In the genomic region with DNA sequence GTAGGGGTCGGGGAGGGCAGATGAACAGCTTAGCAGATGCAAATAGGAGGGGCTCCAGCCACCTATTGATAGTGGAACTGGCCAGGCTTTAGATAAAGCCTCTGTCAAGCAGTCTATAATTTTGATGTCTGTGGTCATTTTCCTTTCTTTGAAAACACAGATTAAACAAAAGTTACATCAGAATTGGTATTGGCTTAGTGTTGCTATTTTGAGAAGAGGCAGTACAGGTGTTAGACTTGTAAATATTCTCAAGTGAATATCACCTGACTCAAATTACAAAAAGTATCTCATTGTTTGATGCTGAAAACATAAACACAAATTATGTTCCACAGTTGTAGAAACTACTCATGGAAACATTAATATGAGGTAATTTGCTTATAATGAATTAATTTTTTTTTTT, we compare ENCODE assay signal across 25 cellular contexts. TPM values are rescaled to one million over a fixed set of nuclear protein-coding genes. Genes with fewer than 3 reads are reported as not detected.
DNase-seq lines count a peak whose midpoint lies in the region; ATAC-seq, FAIRE-seq and TF ChIP-seq lines count a peak whose summit lies in the region.
"Had no signal": no experiment of that assay in that cellular context is flagged by ENCODE, and none has a peak within 500 bp of the region (broad histone marks: within the 10 kb centered on the region; RNA-seq: fewer than 3 reads in every experiment).

No MANE protein-coding gene starts in this region.

- peak overlapping the region; percentile 9 to 85 (median 78) for H3K27ac Mint-ChIP-seq in CD4-positive, alpha-beta memory T cell
- H3K27ac Mint-ChIP-seq in glutamatergic neuron (ENCODE audit: unreplicated experiment), result no peak overlapping the region
- H3K27ac Mint-ChIP-seq: T-helper 2 cell treated with Interferon-gamma antibody and Interleukin-4, amounts not matched to agents 5 μg/mL and 100 μg/mL, for 36 hours had no signal

- H3K4me3 ChIP-seq in BLaER1 (no peak overlapping the region), K562 (no peak overlapping the region)
- H3K4me3 ChIP-seq in CD4-positive, alpha-beta memory T cell (ENCODE audit: low read length in 2 of 2), result no peak overlapping the region
- H3K4me3 ChIP-seq: colonic mucosa, HAP-1, PC-9, SJSA1, skin epidermis, tibial nerve had no signal

- H2AFZ ChIP-seq in K562 (ENCODE audit: low read depth, low read length), result no peak overlapping the region
- H2AFZ ChIP-seq: parathyroid adenoma, PC-9 had no signal

- H3K9me3 Mint-ChIP-seq in CD4-positive, alpha-beta memory T cell, result no peaks in the 10 kb centered on the region
- H3K9me3 Mint-ChIP-seq in glutamatergic neuron (ENCODE audit: unreplicated experiment), result no peaks in the 10 kb centered on the region
- H3K9me3 Mint-ChIP-seq: activated naive CD4-positive, alpha-beta T cell treated with anti-CD3 and anti-CD28 coated beads, Interleukin-2, amount 10 ng/mL, durations not matched to agents 7 days and 5 days; T-helper 2 cell treated with Interferon-gamma antibody and Interleukin-4, amounts not matched to agents 5 μg/mL and 100 μg/mL, for 36 hours had no signal

- WGBS in K562 (ENCODE audit: insufficient coverage, low coverage, missing lambda C conversion rate), result 63% methylated on average over 1 of the region's 1 CpG

- H3K27me3 ChIP-seq in BLaER1 (no peaks in the 10 kb centered on the region), K562 (ENCODE audit: control insufficient read depth in 2 of 2, insufficient read depth in 2 of 2, low read length in 2 of 2) (no peaks in the 10 kb centered on the region)
- H3K27me3 ChIP-seq in CD4-positive, alpha-beta memory T cell (ENCODE audit: insufficient read depth, low read length), result no peaks in the 10 kb centered on the region
- H3K27me3 ChIP-seq: BE2C, colonic mucosa, SJSA1, tibial nerve had no signal

- peak overlapping the region; percentile 67; the same call in 1 of the 2 replicates for H3K4me2 ChIP-seq in BLaER1
- H3K4me2 ChIP-seq in K562 (ENCODE audit: insufficient read depth, low read length), result no peak overlapping the region
- H3K4me2 ChIP-seq: PC-9 had no signal

- no peak for TF ChIP-seq CTCF in K562 (IDR thresholded peaks at IDR 0.05 in 2 of 3, conservative IDR thresholded peaks at IDR 0.05 in 1 of 3; ENCODE audit: insufficient read depth in 2 of 3, low read depth in 1 of 3, low read length in 3 of 3)
- no peak for TF ChIP-seq CTCF in glutamatergic neuron (IDR thresholded peaks at IDR 0.05; ENCODE audit: partially characterized antibody, unreplicated experiment)

- H3K9me3 ChIP-seq in BLaER1 (no peaks in the 10 kb centered on the region), K562 (replicated peaks; ENCODE audit: control insufficient read depth, insufficient read depth, low read depth, low read length) (no peaks in the 10 kb centered on the region)
- no peaks in the 10 kb centered on the region for H3K9me3 ChIP-seq in CD4-positive, alpha-beta memory T cell (ENCODE audit: control insufficient read depth in 1 of 2, low read length in 2 of 2)
- H3K9me3 ChIP-seq: BE2C, colonic mucosa, HAP-1, SJSA1, tibial nerve had no signal

- DNase-seq in CD4-positive, alpha-beta memory T cell, result no peak
- DNase-seq in NCI-H2227 treated with DMSO at 0.1 percent for 48 hours (lab: John Stamatoyannopoulos, UW), result peak; percentile 19
- DNase-seq in K562 (ENCODE audit: extremely low read depth in 1 of 4, low spot score in 3 of 4), result no peak
- DNase-seq in stimulated activated CD4-positive, alpha-beta T cell treated with anti-CD3 and anti-CD28 coated beads, Interleukin-15, amount 100 ng/mL, for 24 hours, result no peak
- no peak for DNase-seq in glutamatergic neuron
- no peak for DNase-seq in NCI-H1436 treated with DMSO at 0.1 percent for 48 hours (lab: John Stamatoyannopoulos, UW)
- DNase-seq: activated naive CD4-positive, alpha-beta T cell treated with anti-CD3 and anti-CD28 coated beads, Interleukin-2, amount 10 ng/mL, durations not matched to agents 7 days and 5 days; BE2C; colonic mucosa; DMS79 treated with DMSO at 0.1 percent for 48 hours; Karpas-422; left cardiac atrium; NCI-H1092 treated with DMSO at 0.1 percent for 48 hours; PC-9 had no signal

- BruUV-seq in K562 (replicated peaks; lab: Mats Ljungman, UMichigan), result no TSS peak

- H3K4me1 ChIP-seq in BLaER1, result peaks cover 46% of the 10 kb centered on the region
- H3K4me1 ChIP-seq in CD4-positive, alpha-beta memory T cell (ENCODE audit: insufficient read depth, low read length), result peaks cover 40% of the 10 kb centered on the region
- peaks cover 2 to 19% of the 10 kb centered on the region in 2 experiments; a peak in 3 of 5 replicates for H3K4me1 ChIP-seq in K562 (replicated peaks in 1 of 2; ENCODE audit: control insufficient read depth in 2 of 2, insufficient read depth in 2 of 2, low read length in 2 of 2)
- H3K4me1 ChIP-seq: BE2C, colonic mucosa, parathyroid adenoma, SJSA1 had no signal

- peaks cover 23 to 60% (median 41%) of the 10 kb centered on the region in 4 donors for H3K4me1 Mint-ChIP-seq in CD4-positive, alpha-beta memory T cell
- peaks cover 6% of the 10 kb centered on the region for H3K4me1 Mint-ChIP-seq in glutamatergic neuron (ENCODE audit: low read depth, unreplicated experiment)

- FAIRE-seq in K562 (lab: Jason Lieb, UNC), result no peak

- no peak for TF ChIP-seq EP300 in K562 (IDR thresholded peaks at IDR 0.05; ENCODE audit: low read length)

- H3K9me1 ChIP-seq in K562 (ENCODE audit: control insufficient read depth, insufficient read depth, low read length), result no peaks in the 10 kb centered on the region

- H3K27ac ChIP-seq in BLaER1 (no peak overlapping the region), K562 (ENCODE audit: extremely low read depth, low read depth, low read length) (no peak overlapping the region)
- no peak overlapping the region for H3K27ac ChIP-seq in CD4-positive, alpha-beta memory T cell (ENCODE audit: low read depth, low read length)
- H3K27ac ChIP-seq: colonic mucosa, parathyroid adenoma, PC-9, SJSA1, tibial nerve had no signal

- CTCF ChIA-PET in CD4-positive, alpha-beta memory T cell (lab: Charles Lee; ENCODE audit: partially characterized antibody), result interaction anchor here (0.8 to 3.2 kb wide), 3 partner anchors 10 to 342 kb away, joined by 3 to 16 read pairs (median 3); a partner anchor contains a TSS
- CTCF ChIA-PET in K562 (lab: Yijun Ruan, JAX; ENCODE audit: low intra/inter-chr PET ratio), result no interaction called here

- POLR2A ChIA-PET in CD4-positive, alpha-beta memory T cell (lab: Charles Lee; ENCODE audit: partially characterized antibody), result interaction anchor here (2.0 kb wide), 1 partner anchor 11 kb away, joined by 6 read pairs; no protein-coding TSS in a partner anchor
- POLR2A ChIA-PET in K562 (lab: Yijun Ruan, JAX), result interaction anchor here (0.6 to 3.2 kb wide), 8 partner anchors 10 to 518 kb away, joined by 3 to 16 read pairs (median 4); no protein-coding TSS in a partner anchor

- H3K4me3 Mint-ChIP-seq in CD4-positive, alpha-beta memory T cell, result peak overlapping the region in 5 of 8 donors; percentile 5 to 70 (median 13)
- no peak overlapping the region for H3K4me3 Mint-ChIP-seq in glutamatergic neuron (ENCODE audit: unreplicated experiment)
- H3K4me3 Mint-ChIP-seq: activated naive CD4-positive, alpha-beta T cell treated with anti-CD3 and anti-CD28 coated beads, Interleukin-2, amount 10 ng/mL, durations not matched to agents 7 days and 5 days; T-helper 2 cell treated with Interferon-gamma antibody and Interleukin-4, amounts not matched to agents 5 μg/mL and 100 μg/mL, for 36 hours had no signal

- no peak for TF ChIP-seq POLR2A in K562 (conservative IDR thresholded peaks at IDR 0.05)

- H3K36me3 ChIP-seq in BLaER1 (peaks cover 98% of the 10 kb centered on the region), K562 (ENCODE audit: control insufficient read depth, insufficient read depth, low read length) (peaks cover 89% of the 10 kb centered on the region)
- peaks cover 53% of the 10 kb centered on the region for H3K36me3 ChIP-seq in CD4-positive, alpha-beta memory T cell (ENCODE audit: insufficient read depth, low read length)

- TF ChIP-seq RAD21 in K562 (CRISPR knock-in tag; conservative IDR thresholded peaks at IDR 0.05 in 1 of 2, IDR thresholded peaks at IDR 0.05 in 1 of 2), result no peak

- H3K36me3 Mint-ChIP-seq in CD4-positive, alpha-beta memory T cell, result peaks cover 23 to 75% of the 10 kb centered on the region in 2 donors
- H3K36me3 Mint-ChIP-seq in glutamatergic neuron (ENCODE audit: unreplicated experiment), result no peaks in the 10 kb centered on the region

- peaks cover 57% of the 10 kb centered on the region for H3K79me2 ChIP-seq in K562 (ENCODE audit: control insufficient read depth, insufficient read depth, low read length)

- no peaks in the 10 kb centered on the region for H3K27me3 Mint-ChIP-seq in CD4-positive, alpha-beta memory T cell
- no peaks in the 10 kb centered on the region for H3K27me3 Mint-ChIP-seq in glutamatergic neuron (ENCODE audit: unreplicated experiment)
- H3K27me3 Mint-ChIP-seq: activated naive CD4-positive, alpha-beta T cell treated with anti-CD3 and anti-CD28 coated beads, Interleukin-2, amount 10 ng/mL, durations not matched to agents 7 days and 5 days had no signal

- in situ Hi-C loops in K562 (cut with MboI), result no loop called here

- ATAC-seq in K562 (peak; percentile 19; the same call in 1 of the 3 replicates), GM19023 (IDR thresholded peaks at IDR 0.05; ENCODE audit: unreplicated experiment) (no peak)

- no peak overlapping the region for H3K9ac ChIP-seq in BLaER1
- no peak overlapping the region for H3K9ac ChIP-seq in K562 (ENCODE audit: insufficient read depth in 1 of 2, low read depth in 2 of 2, low read length in 2 of 2)
- H3K9ac ChIP-seq: parathyroid adenoma had no signal

- intact Hi-C loops in CD4-positive, alpha-beta memory T cell (cut with micrococcal nuclease), result no loop called here
- intact Hi-C loops in K562 (cut with micrococcal nuclease), result no loop called here

- H4K20me1 ChIP-seq in BLaER1 (peaks cover 93% of the 10 kb centered on the region), K562 (replicated peaks; ENCODE audit: control insufficient read depth, insufficient read depth, low read length) (no peaks in the 10 kb centered on the region; the same call in none of the 2 replicates)

RNA-seq across cellular contexts. Expression of a gene that starts 18.1 kb away (rescaled TPM):
- 1 to 10 TPM in 1 of 2 experiments, not detected in 1; 1.1 TPM for total RNA-seq in CD4-positive, alpha-beta memory T cell
- polyA plus RNA-seq in CD4-positive, alpha-beta memory T cell, result under 1 TPM in 1 of 2 donors, not detected in 1; 0.75 TPM
- total RNA-seq in K562 (2011; cell fraction: chromatin; rRNA removed; ENCODE audit: low replicate concordance), result 1.2 and 1.5 TPM in 2 replicates
- 0.83 and 1.1 TPM in 2 replicates for total RNA-seq in K562 (2011; cell fraction: nucleolus; rRNA removed)
- total RNA-seq in K562 (2011; cell fraction: nucleoplasm; rRNA removed), result 0.84 and 1.6 TPM in 2 replicates
- total RNA-seq in K562 (2014; rRNA removed), result 0.45 TPM in 1 of 2 replicates, not detected in the other
- total RNA-seq in K562 (2014; rRNA removed; fragmentation: Illumina TruSeq; extraction: Trizol), result not detected in 2 replicates
- total RNA-seq in K562 (2015; rRNA removed; fragmentation: Illumina TruSeq; extraction: Trizol), result 0.60 TPM in 1 of 2 replicates, not detected in the other
- 0.29 and 0.34 TPM in 2 replicates for total RNA-seq in K562 (2021)
- polyA plus RNA-seq in K562 (2011; rRNA removed), result 0.08 and 0.09 TPM in 2 replicates
- polyA plus RNA-seq in K562 (2011; cell fraction: cytosol; rRNA removed), result 0.06 TPM in 1 of 2 replicates, not detected in the other
- polyA plus RNA-seq in K562 (2011; cell fraction: nucleus; rRNA removed), result 0.35 and 0.75 TPM in 2 replicates
- 0.51 and 0.53 TPM in 2 replicates for polyA plus RNA-seq in K562 (2012)
- 0.15 TPM in 1 of 2 replicates, not detected in the other for polyA plus RNA-seq in K562 (2014; fragmentation: Illumina TruSeq; extraction: Trizol)
- not detected for polyA plus RNA-seq in K562 (2014; fragmentation: Nextera tagmentation; extraction: Ambion mirVana)
- polyA plus RNA-seq in K562 (2014; rRNA removed), result 0.16 and 0.19 TPM in 2 replicates
- polyA minus RNA-seq in K562 (2011; rRNA and poly(A)+ RNA removed), result 0.21 TPM in 1 of 2 replicates, not detected in the other
- polyA minus RNA-seq in K562 (2011; cell fraction: cytosol; rRNA and poly(A)+ RNA removed), result not detected in 2 replicates
- 0.22 TPM in 1 of 2 replicates, not detected in the other for polyA minus RNA-seq in K562 (2011; cell fraction: nucleus; rRNA and poly(A)+ RNA removed)
- 0.64 TPM for total RNA-seq in glutamatergic neuron (ENCODE audit: unreplicated experiment)
- total RNA-seq: endothelial cell of umbilical vein, fibroblast of villous mesenchyme, NCI-H460, PC-9 had no signal
- polyA plus RNA-seq: endothelial cell of umbilical vein had no signal

RNA-seq across cellular contexts. Expression of a gene that starts 26.3 kb away (rescaled TPM):
- total RNA-seq in CD4-positive, alpha-beta memory T cell, result 10 to 100 TPM; 76.1 to 79.3 TPM
- polyA plus RNA-seq in CD4-positive, alpha-beta memory T cell, result 10 to 100 TPM in 1 of 2 donors, 1 to 10 TPM in 1; 8.4 to 20.1 TPM
- 72.5 and 115 TPM in 2 replicates for total RNA-seq in K562 (2011; cell fraction: chromatin; rRNA removed; ENCODE audit: low replicate concordance)
- total RNA-seq in K562 (2011; cell fraction: nucleolus; rRNA removed), result 71.2 and 76.0 TPM in 2 replicates
- 73.4 and 78.1 TPM in 2 replicates for total RNA-seq in K562 (2011; cell fraction: nucleoplasm; rRNA removed)
- total RNA-seq in K562 (2014; rRNA removed) (10.9 and 14.7 TPM in 2 replicates), K562 (2014; rRNA removed; fragmentation: Illumina TruSeq; extraction: Trizol) (25.0 and 25.8 TPM in 2 replicates), K562 (2015; rRNA removed; fragmentation: Illumina TruSeq; extraction: Trizol) (29.0 and 30.3 TPM in 2 replicates), K562 (2021) (38.8 and 44.7 TPM in 2 replicates), glutamatergic neuron (ENCODE audit: unreplicated experiment) (24.7 TPM)
- polyA plus RNA-seq in K562 (2011; rRNA removed) (20.8 and 27.2 TPM in 2 replicates), K562 (2014; fragmentation: Illumina TruSeq; extraction: Trizol) (34.9 and 36.6 TPM in 2 replicates), K562 (2014; fragmentation: Nextera tagmentation; extraction: Ambion mirVana) (1 to 10 TPM; 5.2 to 7.9 TPM), K562 (2014; rRNA removed) (23.7 and 28.0 TPM in 2 replicates)
- polyA plus RNA-seq in K562 (2011; cell fraction: cytosol; rRNA removed), result 20.7 and 21.3 TPM in 2 replicates
- polyA plus RNA-seq in K562 (2011; cell fraction: nucleus; rRNA removed), result 33.0 and 34.2 TPM in 2 replicates
- 25.7 and 36.1 TPM in 2 replicates for polyA plus RNA-seq in K562 (2012)
- 27.0 and 40.2 TPM in 2 replicates for polyA minus RNA-seq in K562 (2011; rRNA and poly(A)+ RNA removed)
- polyA minus RNA-seq in K562 (2011; cell fraction: cytosol; rRNA and poly(A)+ RNA removed), result 13.5 and 22.0 TPM in 2 replicates
- polyA minus RNA-seq in K562 (2011; cell fraction: nucleus; rRNA and poly(A)+ RNA removed), result 27.6 and 34.4 TPM in 2 replicates

RNA-seq across cellular contexts. Expression of a gene that starts 46.3 kb away (rescaled TPM):
- 10 to 100 TPM; 64.1 to 67.9 TPM for total RNA-seq in CD4-positive, alpha-beta memory T cell
- 100 to 1,000 TPM; 131 to 155 TPM for polyA plus RNA-seq in CD4-positive, alpha-beta memory T cell
- 285 and 425 TPM in 2 replicates for total RNA-seq in K562 (2011; cell fraction: chromatin; rRNA removed; ENCODE audit: low replicate concordance)
- 250 and 265 TPM in 2 replicates for total RNA-seq in K562 (2011; cell fraction: nucleolus; rRNA removed)
- total RNA-seq in K562 (2011; cell fraction: nucleoplasm; rRNA removed), result 278 and 337 TPM in 2 replicates
- total RNA-seq in K562 (2014; rRNA removed) (256 and 318 TPM in 2 replicates), K562 (2014; rRNA removed; fragmentation: Illumina TruSeq; extraction: Trizol) (124 and 145 TPM in 2 replicates), K562 (2015; rRNA removed; fragmentation: Illumina TruSeq; extraction: Trizol) (192 and 196 TPM in 2 replicates), K562 (2021) (199 and 209 TPM in 2 replicates), glutamatergic neuron (ENCODE audit: unreplicated experiment) (109 TPM)
- polyA plus RNA-seq in K562 (2011; rRNA removed) (199 and 308 TPM in 2 replicates), K562 (2014; fragmentation: Illumina TruSeq; extraction: Trizol) (274 and 284 TPM in 2 replicates), K562 (2014; fragmentation: Nextera tagmentation; extraction: Ambion mirVana) (100 to 1,000 TPM in 1 of 2 experiments, 10 to 100 TPM in 1; 71.5 to 116 TPM), K562 (2014; rRNA removed) (152 and 181 TPM in 2 replicates)
- 331 and 334 TPM in 2 replicates for polyA plus RNA-seq in K562 (2011; cell fraction: cytosol; rRNA removed)
- 250 and 306 TPM in 2 replicates for polyA plus RNA-seq in K562 (2011; cell fraction: nucleus; rRNA removed)
- polyA plus RNA-seq in K562 (2012), result 186 and 201 TPM in 2 replicates
- polyA minus RNA-seq in K562 (2011; rRNA and poly(A)+ RNA removed), result 268 and 286 TPM in 2 replicates
- polyA minus RNA-seq in K562 (2011; cell fraction: cytosol; rRNA and poly(A)+ RNA removed), result 204 and 250 TPM in 2 replicates
- 102 and 172 TPM in 2 replicates for polyA minus RNA-seq in K562 (2011; cell fraction: nucleus; rRNA and poly(A)+ RNA removed)
